8 cellular contexts compared by ENCODE assay signal in genomic region chr14:90815817-90816662, GRCh38. TPM values are rescaled to one million over a fixed set of nuclear protein-coding genes. Genes with fewer than 3 reads are reported as not detected.
A peak's percentile ranks its signal among the peaks of the same experiment; 100 is the strongest.
DNase-seq lines count a peak whose midpoint lies in the region; ATAC-seq and TF ChIP-seq lines count a peak whose summit lies in the region.

TSS of gene TTC7B (minus strand) at chr14:90816430. CDS start at chr14:90816295, 135 bp downstream.

- peak within 1 kb of the TSS; percentile 55 for H3K9ac ChIP-seq in muscle layer of colon (ENCODE audit: low read length)

- H3K36me3 Mint-ChIP-seq in CD8-positive, alpha-beta T cell, result no peaks in the 10 kb centered on the region
- H3K36me3 Mint-ChIP-seq in IgD-negative memory B cell, result peaks cover 2% of the 10 kb centered on the region
- H3K36me3 Mint-ChIP-seq in activated CD4-positive, alpha-beta memory T cell treated with anti-CD3 and anti-CD28 coated beads, Interleukin-2, amount 10 ng/mL, durations not matched to agents 7 days and 5 days (ENCODE audit: low read depth), result no peaks in the 10 kb centered on the region

- intact Hi-C loops in CD8-positive, alpha-beta T cell (cut with DNase I, micrococcal nuclease), result no loop called here

- WGBS in upper lobe of left lung, 2 donors, result 1 to 7% methylated on average over 2 to 28 of the region's 111 CpGs

- no peaks in the 10 kb centered on the region for H3K27me3 ChIP-seq in CD8-positive, alpha-beta T cell (ENCODE audit: insufficient read depth, low read length)
- H3K27me3 ChIP-seq in muscle layer of colon (ENCODE audit: control insufficient read depth in 1 of 2, insufficient read depth in 2 of 2, low read length in 2 of 2) (no peaks in the 10 kb centered on the region), upper lobe of left lung (no peaks in the 10 kb centered on the region)

- peak within 1 kb of the TSS; percentile 16 for H3K27ac Mint-ChIP-seq in CD8-positive, alpha-beta T cell
- H3K27ac Mint-ChIP-seq in IgD-negative memory B cell, result peak within 1 kb of the TSS in 1 of 3 donors; percentile 46
- H3K27ac Mint-ChIP-seq in activated CD4-positive, alpha-beta memory T cell treated with anti-CD3 and anti-CD28 coated beads, Interleukin-2, amount 10 ng/mL, durations not matched to agents 7 days and 5 days, result no peak within 1 kb of the TSS

- CTCF ChIA-PET in CD8-positive, alpha-beta T cell (lab: Charles Lee), result no interaction called here
- CTCF ChIA-PET in activated CD4-positive, alpha-beta memory T cell treated with anti-CD3 and anti-CD28 coated beads, Interleukin-2, amount 10 ng/mL, durations not matched to agents 7 days and 5 days (lab: Charles Lee), result interaction anchor here (1.6 kb wide), 1 partner anchor 15 kb away, joined by 9 read pairs; no protein-coding TSS in a partner anchor

- H3K27ac ChIP-seq in CD8-positive, alpha-beta T cell (ENCODE audit: low read depth, low read length), result no peak within 1 kb of the TSS
- H3K27ac ChIP-seq in muscle layer of colon (ENCODE audit: low read depth, low read length) (peak within 1 kb of the TSS; percentile 34), upper lobe of left lung (peak within 1 kb of the TSS in 3 of 4 donors; percentile 27 to 73 (median 43))

- DNase-seq in CD8-positive, alpha-beta T cell, result peak in 2 of 7 experiments; percentile 33 to 57
- DNase-seq in activated CD4-positive, alpha-beta memory T cell treated with anti-CD3 and anti-CD28 coated beads, Interleukin-2, amount 10 ng/mL, durations not matched to agents 7 days and 5 days, result peak; percentile 30
- peak in 1 of 2 donors; percentile 93 for DNase-seq in upper lobe of left lung

- no peaks in the 10 kb centered on the region for H3K9me3 Mint-ChIP-seq in CD8-positive, alpha-beta T cell
- H3K9me3 Mint-ChIP-seq in IgD-negative memory B cell, result no peaks in the 10 kb centered on the region
- H3K9me3 Mint-ChIP-seq in activated CD4-positive, alpha-beta memory T cell treated with anti-CD3 and anti-CD28 coated beads, Interleukin-2, amount 10 ng/mL, durations not matched to agents 7 days and 5 days, result no peaks in the 10 kb centered on the region

- H3K4me3 Mint-ChIP-seq in CD8-positive, alpha-beta T cell, result peak within 1 kb of the TSS; percentile 86
- peak within 1 kb of the TSS; percentile 56 to 92 (median 80) for H3K4me3 Mint-ChIP-seq in IgD-negative memory B cell
- H3K4me3 Mint-ChIP-seq in activated CD4-positive, alpha-beta memory T cell treated with anti-CD3 and anti-CD28 coated beads, Interleukin-2, amount 10 ng/mL, durations not matched to agents 7 days and 5 days, result peak within 1 kb of the TSS; percentile 67

- no peaks in the 10 kb centered on the region for H3K9me3 ChIP-seq in CD8-positive, alpha-beta T cell (ENCODE audit: low read length)
- H3K9me3 ChIP-seq in muscle layer of colon (ENCODE audit: low read length), result no peaks in the 10 kb centered on the region
- H3K9me3 ChIP-seq in upper lobe of left lung, result no peaks in the 10 kb centered on the region

- no peak for TF ChIP-seq EP300 in upper lobe of left lung (IDR thresholded peaks at IDR 0.05)

- no peak for TF ChIP-seq CTCF in CD8-positive, alpha-beta T cell (IDR thresholded peaks at IDR 0.05)
- peak in 3 of 6 experiments; percentile 18 to 62 (median 61) for TF ChIP-seq CTCF in upper lobe of left lung (IDR thresholded peaks at IDR 0.05)

- H3K4me1 Mint-ChIP-seq in CD8-positive, alpha-beta T cell (ENCODE audit: low read depth), result peaks cover 15% of the 10 kb centered on the region
- peaks cover 0 to 5% (median 5%) of the 10 kb centered on the region in 3 donors for H3K4me1 Mint-ChIP-seq in IgD-negative memory B cell
- H3K4me1 Mint-ChIP-seq in activated CD4-positive, alpha-beta memory T cell treated with anti-CD3 and anti-CD28 coated beads, Interleukin-2, amount 10 ng/mL, durations not matched to agents 7 days and 5 days, result peaks cover 15% of the 10 kb centered on the region

- peaks cover 11% of the 10 kb centered on the region for H3K27me3 Mint-ChIP-seq in CD8-positive, alpha-beta T cell (ENCODE audit: low read depth)
- peaks cover 7% of the 10 kb centered on the region for H3K27me3 Mint-ChIP-seq in IgD-negative memory B cell
- H3K27me3 Mint-ChIP-seq in activated CD4-positive, alpha-beta memory T cell treated with anti-CD3 and anti-CD28 coated beads, Interleukin-2, amount 10 ng/mL, durations not matched to agents 7 days and 5 days, result peaks cover 23% of the 10 kb centered on the region

- no peaks in the 10 kb centered on the region for H3K36me3 ChIP-seq in CD8-positive, alpha-beta T cell (ENCODE audit: insufficient read depth, low read length)
- no peaks in the 10 kb centered on the region for H3K36me3 ChIP-seq in muscle layer of colon (ENCODE audit: insufficient read depth, low read length)
- H3K36me3 ChIP-seq in upper lobe of left lung, result no peaks in the 10 kb centered on the region

- POLR2A ChIA-PET in CD8-positive, alpha-beta T cell (lab: Charles Lee), result interaction anchor here (1.0 kb wide), 1 partner anchor 57 kb away, joined by 3 read pairs; no protein-coding TSS in a partner anchor
- POLR2A ChIA-PET in activated CD4-positive, alpha-beta memory T cell treated with anti-CD3 and anti-CD28 coated beads, Interleukin-2, amount 10 ng/mL, durations not matched to agents 7 days and 5 days (lab: Charles Lee), result interaction anchor here (0.8 to 1.0 kb wide), 2 partner anchors 13 to 57 kb away, joined by 3 to 4 read pairs; no protein-coding TSS in a partner anchor

- no peak within 1 kb of the TSS for H3K4me3 ChIP-seq in CD8-positive, alpha-beta T cell (ENCODE audit: low read depth, low read length)
- H3K4me3 ChIP-seq in muscle layer of colon (ENCODE audit: low read depth in 1 of 2, low read length in 2 of 2) (peak within 1 kb of the TSS; percentile 67 to 77), upper lobe of left lung (peak within 1 kb of the TSS; percentile 54 to 77 (median 62))

- no peak for TF ChIP-seq POLR2A in upper lobe of left lung (IDR thresholded peaks at IDR 0.05)

- ATAC-seq in CD8-positive, alpha-beta T cell, result peak; percentile 72
- ATAC-seq in GM19351 (IDR thresholded peaks at IDR 0.05; ENCODE audit: unreplicated experiment) (peak; percentile 66), esophagus mucosa (peak; percentile 43), upper lobe of left lung (ENCODE audit: low FRiP score in 2 of 2) (peak in 1 of 2 donors; percentile 94), HG03097 (IDR thresholded peaks at IDR 0.05; ENCODE audit: low FRiP score, unreplicated experiment) (no peak)

- peaks cover 10% of the 10 kb centered on the region for H3K4me1 ChIP-seq in CD8-positive, alpha-beta T cell (ENCODE audit: insufficient read depth, low read length)
- peaks cover 16% of the 10 kb centered on the region for H3K4me1 ChIP-seq in muscle layer of colon (ENCODE audit: insufficient read depth, low read length)
- peaks cover 10 to 25% (median 15%) of the 10 kb centered on the region in 4 donors for H3K4me1 ChIP-seq in upper lobe of left lung

RNA-seq across cellular contexts. Expression of gene TTC7B, which starts in this region (rescaled TPM):
- total RNA-seq in CD8-positive, alpha-beta T cell, result 1 to 10 TPM in 1 of 2 experiments, under 1 TPM in 1; 0.25 to 1.2 TPM
- polyA plus RNA-seq in IgD-negative memory B cell, result 0.89 TPM
- total RNA-seq in activated CD4-positive, alpha-beta memory T cell treated with anti-CD3 and anti-CD28 coated beads, Interleukin-2, amount 10 ng/mL, durations not matched to agents 7 days and 5 days, result 1 to 10 TPM; 8.8 to 9.5 TPM
- total RNA-seq in esophagus mucosa (9.9 TPM), upper lobe of left lung (10 to 100 TPM; 13.5 to 87.3 (median 37.5) TPM)
